8 cellular contexts compared by ENCODE assay signal in genomic region chr20:34956041-34956458, GRCh38. TPM values are rescaled to one million over a fixed set of nuclear protein-coding genes. Genes with fewer than 3 reads are reported as not detected.
DNase-seq lines count a peak whose midpoint lies in the region; ATAC-seq and TF ChIP-seq lines count a peak whose summit lies in the region.

No MANE protein-coding gene starts in this region.

- no peaks in the 10 kb centered on the region for H3K9me3 ChIP-seq in WERI-Rb-1 (ENCODE audit: severe bottlenecking)
- H3K9me3 ChIP-seq in skeletal muscle satellite cell (replicated peaks; ENCODE audit: low read length) = no peaks in the 10 kb centered on the region

- peak; percentile 31 for ATAC-seq in GM19467 (IDR thresholded peaks at IDR 0.05; ENCODE audit: unreplicated experiment)
- no peak for ATAC-seq in foreskin keratinocyte
- no peak for ATAC-seq in HG02763 (IDR thresholded peaks at IDR 0.05; ENCODE audit: unreplicated experiment)
- ATAC-seq in GM21447 (IDR thresholded peaks at IDR 0.05; ENCODE audit: unreplicated experiment) = no peak

- H3K36me3 ChIP-seq in WERI-Rb-1 = no peaks in the 10 kb centered on the region; the same call in 1 of the 2 replicates
- peaks cover 5% of the 10 kb centered on the region for H3K36me3 ChIP-seq in skeletal muscle satellite cell (ENCODE audit: insufficient read depth, low read length)

- DNase-seq in WERI-Rb-1 (no peak), foreskin keratinocyte (no peak), glomerular visceral epithelial cell (ENCODE audit: extremely low spot score) (no peak), NCI-H146 treated with DMSO at 0.1 percent for 48 hours (lab: John Stamatoyannopoulos, UW; ENCODE audit: unreplicated experiment) (no peak)

- peak overlapping the region; percentile 96 for H3K9ac ChIP-seq in skeletal muscle satellite cell (ENCODE audit: low read depth, low read length)

- H3K4me1 ChIP-seq in foreskin keratinocyte = peaks cover 8% of the 10 kb centered on the region
- H3K4me1 ChIP-seq in skeletal muscle satellite cell (ENCODE audit: control insufficient read depth, insufficient read depth, low read length) = peaks cover 5% of the 10 kb centered on the region

- H3K27ac ChIP-seq in WERI-Rb-1 = peak overlapping the region; percentile 69
- peak overlapping the region; percentile 59 for H3K27ac ChIP-seq in foreskin keratinocyte

- H3K27me3 ChIP-seq in WERI-Rb-1 (ENCODE audit: insufficient read depth, low read depth, severe bottlenecking) (no peaks in the 10 kb centered on the region), foreskin keratinocyte (no peaks in the 10 kb centered on the region), skeletal muscle satellite cell (ENCODE audit: control insufficient read depth, insufficient read depth, low read length) (no peaks in the 10 kb centered on the region)

- TF ChIP-seq CTCF in WERI-Rb-1 (IDR thresholded peaks at IDR 0.05; ENCODE audit: low read depth, low read length) = no peak
- TF ChIP-seq CTCF in foreskin keratinocyte (conservative IDR thresholded peaks at IDR 0.05) = no peak

- H3K4me3 ChIP-seq in WERI-Rb-1 (ENCODE audit: low read depth, low read length) (peak overlapping the region; percentile 70), skeletal muscle satellite cell (ENCODE audit: low read length) (peak overlapping the region; percentile 87)

- H3K4me2 ChIP-seq in skeletal muscle satellite cell (ENCODE audit: low read length) = peak overlapping the region; percentile 92

RNA-seq across cellular contexts. Expression of gene MYH7B, which starts 0.4 kb away (rescaled TPM):
- 0.10 and 0.11 TPM in 2 replicates for total RNA-seq in foreskin keratinocyte
- 0.07 and 0.08 TPM in 2 replicates for polyA plus RNA-seq in foreskin keratinocyte
- 0.22 TPM in 1 of 2 replicates, not detected in the other for total RNA-seq in skeletal muscle satellite cell (2012; rRNA removed)

RNA-seq across cellular contexts. Expression of gene GSS, which starts 0.4 kb away (rescaled TPM):
- 84.6 and 91.0 TPM in 2 replicates for total RNA-seq in foreskin keratinocyte
- polyA plus RNA-seq in foreskin keratinocyte = 86.8 and 87.9 TPM in 2 replicates
- 74.3 and 82.9 TPM in 2 replicates for total RNA-seq in skeletal muscle satellite cell (2012; rRNA removed)
